8 cellular contexts compared by ENCODE assay signal in genomic region chr9:14846871-14847311, GRCh38.
DNase-seq lines count a peak whose midpoint lies in the region; ATAC-seq, FAIRE-seq and TF ChIP-seq lines count a peak whose summit lies in the region.

No MANE protein-coding gene starts in this region.

- no peak overlapping the region for H3K4ac ChIP-seq in H1 (replicated peaks; ENCODE audit: insufficient read length, low read depth, low read length)

- POLR2A ChIA-PET in AG04449 (lab: Yijun Ruan, JAX) (no interaction called here), H1 (lab: Charles Lee; ENCODE audit: partially characterized antibody) (no interaction called here)

- H3K23me2 ChIP-seq in H1 (ENCODE audit: low read depth, low read length): no peaks in the 10 kb centered on the region

- H2BK5ac ChIP-seq in H1 (ENCODE audit: low read depth, low read length): no peak overlapping the region

- H3K18ac ChIP-seq in H1 (ENCODE audit: extremely low read depth, low read length): no peak overlapping the region

- H3K4me2 ChIP-seq in H1 (ENCODE audit: insufficient read depth in 1 of 2, low read depth in 2 of 2, low read length in 2 of 2): no peak overlapping the region

- no peaks in the 10 kb centered on the region for H3K79me1 ChIP-seq in H1 (ENCODE audit: low read depth, low read length)

- H2BK15ac ChIP-seq in H1 (ENCODE audit: low read length): no peak overlapping the region

- H3K9me3 ChIP-seq in H1 (ENCODE audit: insufficient read depth in 2 of 2, low read depth in 1 of 2, low read length in 1 of 2) (no peaks in the 10 kb centered on the region), upper lobe of left lung (no peaks in the 10 kb centered on the region)

- no peak overlapping the region for H4K8ac ChIP-seq in H1 (ENCODE audit: extremely low read depth, insufficient read depth, low read length)

- no peak overlapping the region for H4K91ac ChIP-seq in H1 (replicated peaks; ENCODE audit: insufficient read length, low read length)

- no peak overlapping the region for H4K5ac ChIP-seq in H1 (ENCODE audit: insufficient read length, low read depth, low read length)

- no peak overlapping the region for H3K4me3 ChIP-seq in AG04449 (ENCODE audit: low read depth, low read length)
- H3K4me3 ChIP-seq in H1 (ENCODE audit: extremely low read depth in 1 of 4, insufficient read depth in 2 of 4, low read depth in 3 of 4, low read length in 4 of 4): no peak overlapping the region
- H3K4me3 ChIP-seq in upper lobe of left lung: no peak overlapping the region

- H2BK12ac ChIP-seq in H1 (ENCODE audit: low read depth, low read length): no peak overlapping the region

- DNase-seq in AG04449 (ENCODE audit: low read depth, low spot score) (no peak), NCI-H1436 (lab: John Stamatoyannopoulos, UW) (peak; percentile 70), H1 (ENCODE audit: low read depth in 1 of 2, low spot score in 2 of 2) (peak; percentile 54 to 93), natural killer cell (no peak), upper lobe of left lung (peak; percentile 22 to 29)
- DNase-seq in activated CD4-positive, CD25-positive, alpha-beta regulatory T cell treated with anti-CD3 and anti-CD28 coated beads, Interleukin-2, amount 50 U/mL, for 72 hours: peak; percentile 58

- peak; percentile 93 for ATAC-seq in GM18499 (IDR thresholded peaks at IDR 0.05; ENCODE audit: insufficient read depth, unreplicated experiment)
- ATAC-seq in HG02840 (IDR thresholded peaks at IDR 0.05; ENCODE audit: low FRiP score, unreplicated experiment): peak; percentile 97
- ATAC-seq in natural killer cell: peak in 1 of 3 donors; percentile 58
- ATAC-seq in upper lobe of left lung (ENCODE audit: low FRiP score in 2 of 2): peak; percentile 36 to 67

- H3K36me3 Mint-ChIP-seq in natural killer cell: no peaks in the 10 kb centered on the region

- H3K9ac ChIP-seq in H1 (replicated peaks in 1 of 4; ENCODE audit: extremely low read depth in 1 of 4, low read depth in 3 of 4, low read length in 3 of 4): no peak overlapping the region

- H3K27ac ChIP-seq in H1 (ENCODE audit: low read depth, low read length) (no peak overlapping the region), upper lobe of left lung (no peak overlapping the region)

- peak overlapping the region; percentile 89 for H2AFZ ChIP-seq in H1 (ENCODE audit: low read length)

- H3K23ac ChIP-seq in H1 (ENCODE audit: insufficient read length): no peak overlapping the region

- peak; percentile 65 for FAIRE-seq in H1 (lab: Jason Lieb, UNC)

- 9% methylated on average over 3 of the region's 3 CpGs; no CpG with 5 or more reads in 1 of the 2 experiments for WGBS in H1 (ENCODE audit: extremely low coverage in 1 of 2, insufficient coverage in 1 of 2, insufficient read length in 1 of 2, insufficient replicate concordance in 2 of 2, low coverage in 1 of 2, low lambda C conversion rate in 2 of 2, missing lambda C conversion rate in 1 of 2), 2 experiments
- WGBS in upper lobe of left lung, 2 donors: 34 to 36% methylated on average over 3 of the region's 3 CpGs

- no peaks in the 10 kb centered on the region for H3K27me3 ChIP-seq in H1 (replicated peaks in 1 of 4; ENCODE audit: control insufficient read depth in 3 of 4, extremely low read depth in 1 of 4, insufficient read depth in 3 of 4, low read length in 3 of 4)
- H3K27me3 ChIP-seq in upper lobe of left lung: no peaks in the 10 kb centered on the region

- no peak overlapping the region for H3K14ac ChIP-seq in H1 (ENCODE audit: insufficient read length)

- no peaks in the 10 kb centered on the region for H3K79me2 ChIP-seq in H1 (ENCODE audit: control insufficient read depth in 1 of 2, insufficient read depth in 2 of 2, low read length in 2 of 2)

- intact Hi-C loops in natural killer cell (cut with micrococcal nuclease): no loop called here

- no peak for TF ChIP-seq EP300 in H1 (IDR thresholded peaks at IDR 0.05; ENCODE audit: borderline replicate concordance in 1 of 2, low read depth in 2 of 2, low read length in 2 of 2)
- no peak for TF ChIP-seq EP300 in upper lobe of left lung (IDR thresholded peaks at IDR 0.05)

- H3K9me3 Mint-ChIP-seq in natural killer cell: peaks cover 0 to 4% of the 10 kb centered on the region in 2 donors

- H4K20me1 ChIP-seq in H1 (replicated peaks in 1 of 2; ENCODE audit: control insufficient read depth in 1 of 2, insufficient read depth in 2 of 2, low read length in 2 of 2): no peaks in the 10 kb centered on the region

- H3K27ac Mint-ChIP-seq in natural killer cell: no peak overlapping the region

- CTCF ChIA-PET in AG04449 (lab: Yijun Ruan, JAX): interaction anchor here (0.6 to 1.5 kb wide), 8 partner anchors 8 to 197 kb away, joined by 3 to 6 read pairs (median 4); no protein-coding TSS in a partner anchor
- CTCF ChIA-PET in H1 (lab: Charles Lee; ENCODE audit: partially characterized antibody): interaction anchor here (0.7 to 3.0 kb wide), 21 partner anchors 8 to 302 kb away, joined by 3 to 15 read pairs (median 4); no protein-coding TSS in a partner anchor

- H2AK5ac ChIP-seq in H1 (ENCODE audit: low read depth, low read length): no peak overlapping the region

- H3K4me1 ChIP-seq in H1 (replicated peaks in 1 of 4; ENCODE audit: control insufficient read depth in 3 of 4, insufficient read depth in 4 of 4, low read length in 3 of 4): 0 out of 7 replicates have a peak, but pooled peaks cover 0 to 3% (median 0%) of the 10 kb centered on the region in 4 experiments
- no peaks in the 10 kb centered on the region for H3K4me1 ChIP-seq in upper lobe of left lung

- no peak overlapping the region for H3K56ac ChIP-seq in H1 (replicated peaks; ENCODE audit: insufficient read length, low read depth, low read length)

- TF ChIP-seq CTCF in AG04449 (IDR thresholded peaks at IDR 0.05; ENCODE audit: insufficient read depth, low read length, missing control alignments) (peak; percentile 83), H1 (IDR thresholded peaks at IDR 0.05; ENCODE audit: control extremely low read depth in 1 of 3, insufficient read depth in 1 of 3, low read depth in 1 of 3, low read length in 3 of 3) (peak; percentile 93 to 97 (median 93)), natural killer cell (IDR thresholded peaks at IDR 0.05) (peak; percentile 42), upper lobe of left lung (IDR thresholded peaks at IDR 0.05) (peak in 5 of 6 experiments; percentile 23 to 54 (median 44))

- TF ChIP-seq RAD21 in H1 (IDR thresholded peaks at IDR 0.05 in 1 of 2, conservative IDR thresholded peaks at IDR 0.05 in 1 of 2; ENCODE audit: low read depth in 2 of 2, low read length in 2 of 2): peak; percentile 81 to 86

- H2BK20ac ChIP-seq in H1 (ENCODE audit: low read length): no peak overlapping the region

- no peak for TF ChIP-seq POLR2A in H1 (IDR thresholded peaks at IDR 0.05; ENCODE audit: control extremely low read depth in 1 of 2, low read depth in 2 of 2, low read length in 2 of 2)
- no peak for TF ChIP-seq POLR2A in upper lobe of left lung (IDR thresholded peaks at IDR 0.05)

- H3K27me3 Mint-ChIP-seq in natural killer cell (ENCODE audit: low read depth in 2 of 2): peaks cover 0 to 5% of the 10 kb centered on the region in 2 donors

- no peak overlapping the region for H3K4me3 Mint-ChIP-seq in natural killer cell

- no peaks in the 10 kb centered on the region for H3K4me1 Mint-ChIP-seq in natural killer cell

- H3K36me3 ChIP-seq in H1 (ENCODE audit: control insufficient read depth in 2 of 4, insufficient read depth in 4 of 4, low read length in 3 of 4): no peaks in the 10 kb centered on the region
- no peaks in the 10 kb centered on the region for H3K36me3 ChIP-seq in upper lobe of left lung

- no peak overlapping the region for H2BK120ac ChIP-seq in H1 (replicated peaks; ENCODE audit: low read depth, low read length)

TF ChIP-seq in H1, 55 proteins besides CTCF, POLR2A, EP300 and RAD21 (continues in another document):
- TF ChIP-seq NRF1 (IDR thresholded peaks at IDR 0.05; ENCODE audit: low read depth, low read length) (no peak), EZH2 (IDR thresholded peaks at IDR 0.05; ENCODE audit: low read depth, low read length, severe bottlenecking) (no peak), RNF2 (IDR thresholded peaks at IDR 0.05; ENCODE audit: borderline replicate concordance, low read depth, low read length, missing control alignments, poor library complexity, severe bottlenecking) (no peak), CBX5 (IDR thresholded peaks at IDR 0.05; ENCODE audit: low read depth, low read length) (no peak), ASH2L (IDR thresholded peaks at IDR 0.05; ENCODE audit: low read length) (no peak), KDM4A (IDR thresholded peaks at IDR 0.05; ENCODE audit: low read depth, low read length, severe bottlenecking) (no peak), BCL11A (IDR thresholded peaks at IDR 0.05; ENCODE audit: low read depth in 2 of 2, low read length in 2 of 2) (no peak), USF2 (IDR thresholded peaks at IDR 0.05; ENCODE audit: low read length) (peak; percentile 3; the same call in 1 of the 2 replicates), SP1 (IDR thresholded peaks at IDR 0.05; ENCODE audit: low read depth, low read length) (no peak), GTF2F1 (IDR thresholded peaks at IDR 0.05; ENCODE audit: borderline replicate concordance, low read depth, low read length) (no peak), SP4 (IDR thresholded peaks at IDR 0.05; ENCODE audit: low read length) (no peak), CTBP2 (IDR thresholded peaks at IDR 0.05; ENCODE audit: borderline replicate concordance, insufficient read depth, insufficient read length, low read length) (no peak), TAF1 (IDR thresholded peaks at IDR 0.05; ENCODE audit: low read depth, low read length) (no peak), NANOG (IDR thresholded peaks at IDR 0.05; ENCODE audit: insufficient read depth, low read depth, low read length, poor library complexity, severe bottlenecking) (no peak), JUND (IDR thresholded peaks at IDR 0.05; ENCODE audit: low read length) (no peak)

Comparison
In these comparisons a context has a peak if more than half of its experiments do, and no peak if none do; other contexts are left out.
1. DNase-seq: peak in NCI-H1436 (single experiment), activated CD4-positive, CD25-positive, alpha-beta regulatory T cell treated with anti-CD3 and anti-CD28 coated beads, Interleukin-2, amount 50 U/mL, for 72 hours (single experiment), H1 (2 of 2) and upper lobe of left lung (2 of 2); none in AG04449 (single experiment) and natural killer cell (single experiment).
2. CTCF ChIP-seq: peak in every context shown above with its lines; median percentile 93 in H1; 83 in AG04449; 44 in upper lobe of left lung; 42 in natural killer cell.